15 cellular contexts compared by ENCODE assay signal in genomic region chr16:90092781-90093180, GRCh38. TPM values are rescaled to one million over a fixed set of nuclear protein-coding genes. Genes with fewer than 3 reads are reported as not detected.
"Had no signal": no experiment of that assay in that cellular context is flagged by ENCODE, and none has a peak within 500 bp of the region (broad histone marks: within the 10 kb centered on the region; RNA-seq: fewer than 3 reads in every experiment).

No MANE protein-coding gene starts in this region.

RNA-seq across cellular contexts. Expression of gene PRDM7, which starts 15.7 kb away (rescaled TPM):
- total RNA-seq: activated CD4-positive, alpha-beta memory T cell treated with anti-CD3 and anti-CD28 coated beads, Interleukin-2, amount 10 ng/mL, durations not matched to agents 7 days and 5 days; activated CD4-positive, alpha-beta T cell treated with anti-CD3 and anti-CD28 coated beads for 36 hours; activated CD4-positive, alpha-beta T cell treated with anti-CD3 and anti-CD28 coated beads, Interleukin-2, amount 10 ng/mL, durations not matched to agents 7 days and 5 days; activated CD8-positive, alpha-beta memory T cell treated with anti-CD3 and anti-CD28 coated beads, Interleukin-2, amount 10 ng/mL, durations not matched to agents 7 days and 5 days; activated CD8-positive, alpha-beta T cell treated with anti-CD3 and anti-CD28 coated beads, Interleukin-2, amount 10 ng/mL, durations not matched to agents 7 days and 5 days; activated naive CD8-positive, alpha-beta T cell treated with anti-CD3 and anti-CD28 coated beads, Interleukin-2, amount 10 ng/mL, durations not matched to agents 7 days and 5 days; activated T-helper 2 cell treated with anti-CD3 and anti-CD28 coated beads, Interferon-gamma antibody, Interleukin-2, Interleukin-4, amounts not matched to agents 10 μg/mL and 5 μg/mL and 100 μg/mL, durations not matched to agents 14 hours and 24 hours and 36 hours; ascending aorta; cardiac septum; T-cell; T-helper 1 cell treated with Interleukin-12 subunit alpha and Interleukin-12 subunit beta and Interleukin-4 antibody, amounts not matched to agents 30 ng/mL and 1 ng/mL, for 36 hours; T-helper 17 cell; T-helper 2 cell treated with Interferon-gamma antibody and Interleukin-4, amounts not matched to agents 100 ng/mL and 5 ng/mL, for 36 hours; WTC11 had no signal
- polyA plus RNA-seq: adipose tissue had no signal
